Comparison of ENCODE assay signal across 22 cellular contexts in the genomic region with DNA sequence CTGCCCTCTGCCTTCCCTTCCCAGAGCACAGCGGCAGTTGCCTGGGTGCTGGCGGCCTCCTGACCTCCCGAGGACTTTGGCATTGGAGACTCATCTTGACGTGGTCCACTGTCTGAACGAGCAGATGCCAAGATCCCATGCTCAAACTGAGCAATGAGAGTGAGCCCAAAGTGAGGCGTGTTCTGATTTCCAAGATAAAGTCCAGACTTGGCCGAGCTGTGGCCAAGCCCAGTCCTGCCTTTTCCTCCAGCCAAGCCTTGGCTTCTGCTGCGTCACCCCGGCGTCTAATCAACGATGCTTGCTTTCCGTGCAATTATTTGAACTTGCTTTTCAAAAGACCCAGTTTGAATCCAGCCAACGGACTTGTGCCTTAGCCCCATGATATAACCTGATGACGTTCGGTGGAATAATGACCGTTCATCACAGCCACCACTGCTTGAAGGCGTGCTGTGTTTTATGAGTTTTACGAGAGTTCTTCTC.
DNase-seq lines count a peak whose midpoint lies in the region; ATAC-seq and TF ChIP-seq lines count a peak whose summit lies in the region.
"Had no signal": no experiment of that assay in that cellular context is flagged by ENCODE, and none has a peak within 500 bp of the region (broad histone marks: within the 10 kb centered on the region; RNA-seq: fewer than 3 reads in every experiment).

No MANE protein-coding gene starts in this region.

- H3K14ac ChIP-seq in mesenchymal stem cell (ENCODE audit: low read length in 2 of 2), result peak overlapping the region in 1 of 2 experiments; percentile 74

- no peak overlapping the region for H3K23ac ChIP-seq in mesenchymal stem cell (ENCODE audit: low read length in 2 of 2)

- H3K27me3 ChIP-seq in mesenchymal stem cell (ENCODE audit: control insufficient read depth in 1 of 2, insufficient read depth in 1 of 2, low read length in 2 of 2) (peaks cover 24 to 68% of the 10 kb centered on the region in 2 experiments), stomach (peaks cover 0 to 11% (median 2%) of the 10 kb centered on the region in 3 donors)

- no peaks in the 10 kb centered on the region for H3K4me1 Mint-ChIP-seq in chondrocyte (ENCODE audit: low read depth)
- H3K4me1 Mint-ChIP-seq: activated CD4-positive, alpha-beta T cell treated with anti-CD3 and anti-CD28 coated beads, Interleukin-2, amount 10 ng/mL, durations not matched to agents 7 days and 5 days had no signal

- H4K91ac ChIP-seq in mesenchymal stem cell (ENCODE audit: low read length), result peak overlapping the region; percentile 74

- H3K27ac ChIP-seq in mesenchymal stem cell (ENCODE audit: low read length, poor library complexity, severe bottlenecking) (no peak overlapping the region), stomach (peak overlapping the region in 4 of 5 donors; percentile 40 to 81 (median 56))
- H3K27ac ChIP-seq: tibial artery had no signal

- no peak overlapping the region for H3K9ac ChIP-seq in mesenchymal stem cell (ENCODE audit: low read length)
- H3K9ac ChIP-seq: SK-N-SH had no signal

- no peak for TF ChIP-seq CTCF in chondrocyte (IDR thresholded peaks at IDR 0.05)
- no peak for TF ChIP-seq CTCF in stomach (IDR thresholded peaks at IDR 0.05)

- no peak overlapping the region for H3K4me2 ChIP-seq in mesenchymal stem cell (ENCODE audit: low read length, poor library complexity, severe bottlenecking)
- H3K4me2 ChIP-seq: SK-N-SH had no signal

- H3K4ac ChIP-seq in mesenchymal stem cell (ENCODE audit: low read depth in 1 of 2, low read length in 2 of 2), result peak overlapping the region; percentile 52 to 63

- TF ChIP-seq EP300 in stomach (IDR thresholded peaks at IDR 0.05), result peak; percentile 1

- H2BK12ac ChIP-seq in mesenchymal stem cell (ENCODE audit: low read length in 2 of 2), result peak overlapping the region; percentile 31 to 96

- no peak overlapping the region for H2BK15ac ChIP-seq in mesenchymal stem cell (ENCODE audit: low read depth, poor library complexity, severe bottlenecking)

- no peak for TF ChIP-seq POLR2A in stomach (IDR thresholded peaks at IDR 0.05)

- H2BK120ac ChIP-seq in mesenchymal stem cell (ENCODE audit: low read depth, low read length), result no peak overlapping the region

- H3K27ac Mint-ChIP-seq in chondrocyte (ENCODE audit: unreplicated experiment), result no peak overlapping the region
- H3K27ac Mint-ChIP-seq: activated CD4-positive, alpha-beta T cell treated with anti-CD3 and anti-CD28 coated beads, Interleukin-2, amount 10 ng/mL, durations not matched to agents 7 days and 5 days; activated naive CD4-positive, alpha-beta T cell treated with anti-CD3 and anti-CD28 coated beads, Interleukin-2, amount 50 U/mL, for 72 hours; CD4-positive, alpha-beta T cell; dendritic cell treated with granulocyte-macrophage colony-stimulating factor and Interleukin-4, amounts not matched to agents 40 ng/mL and 50 ng/mL, for 4 days; stimulated activated naive CD8-positive, alpha-beta T cell treated with anti-CD3 and anti-CD28 coated beads, Interleukin-15, Interleukin-2, amounts not matched to agents 100 ng/mL and 50 ng/mL, for 24 hours had no signal

- H4K8ac ChIP-seq in mesenchymal stem cell (ENCODE audit: low read length), result no peak overlapping the region

- intact Hi-C loops in stomach (cut with DNase I; ENCODE audit: low total_unique reads), result no loop called here

- H3K27me3 Mint-ChIP-seq in chondrocyte (ENCODE audit: low read depth), result peaks cover 61% of the 10 kb centered on the region

- H3K4me3 ChIP-seq in mesenchymal stem cell (ENCODE audit: insufficient read depth in 1 of 2, low read depth in 1 of 2, low read length in 2 of 2) (no peak overlapping the region), stomach (no peak overlapping the region)
- H3K4me3 ChIP-seq: tibial artery had no signal

- H2AK5ac ChIP-seq in mesenchymal stem cell (ENCODE audit: low read length, severe bottlenecking), result no peak overlapping the region

- 85% methylated on average over 18 of the region's 18 CpGs for WGBS in mesenchymal stem cell
- 47 to 74% (median 66%) methylated on average over 18 of the region's 18 CpGs for WGBS in stomach, 5 donors

- peak overlapping the region in 1 of 2 experiments; percentile 69 for H3K18ac ChIP-seq in mesenchymal stem cell (ENCODE audit: low read depth in 1 of 2, low read length in 2 of 2)

- no peak overlapping the region for H2AFZ ChIP-seq in mesenchymal stem cell (ENCODE audit: low read depth, low read length)

- H3K36me3 ChIP-seq in mesenchymal stem cell (ENCODE audit: control insufficient read depth in 1 of 2, insufficient read depth in 2 of 2, low read depth in 1 of 2, low read length in 2 of 2) (no peaks in the 10 kb centered on the region), stomach (no peaks in the 10 kb centered on the region)
- H3K36me3 ChIP-seq: tibial artery had no signal

- DNase-seq in HCEC 1CT (peak; percentile 20), chondrocyte (ENCODE audit: low spot score) (peak; percentile 64), mesenchymal stem cell (no peak), stomach (no peak)
- no peak for DNase-seq in activated CD4-positive, alpha-beta T cell treated with anti-CD3 and anti-CD28 coated beads, Interleukin-2, amount 50 U/mL, for 1 hour
- DNase-seq in stimulated activated CD8-positive, alpha-beta memory T cell treated with anti-CD3 and anti-CD28 coated beads, Interleukin-4, amount 100 ng/mL, for 48 hours, result no peak
- DNase-seq: activated CD4-positive, alpha-beta T cell treated with anti-CD3 and anti-CD28 coated beads, Interleukin-2, amount 10 ng/mL, durations not matched to agents 7 days and 5 days; glutamatergic neuron; NCI-H1048; NCI-H187 treated with DMSO at 0.1 percent for 48 hours; NCI-H69; RPMI8226; SK-N-SH; stimulated activated CD4-positive, alpha-beta T cell treated with anti-CD3 and anti-CD28 coated beads, Interleukin-12 subunit alpha, Interleukin-12 subunit beta, amount 100 ng/mL, for 4 hours had no signal

- no peaks in the 10 kb centered on the region for H3K9me3 ChIP-seq in mesenchymal stem cell (ENCODE audit: control insufficient read depth, low read length)
- no peaks in the 10 kb centered on the region for H3K9me3 ChIP-seq in stomach
- H3K9me3 ChIP-seq: SK-N-SH, tibial artery had no signal

- no peak overlapping the region for H3K4me3 Mint-ChIP-seq in chondrocyte (ENCODE audit: unreplicated experiment)
- H3K4me3 Mint-ChIP-seq: activated CD4-positive, alpha-beta T cell treated with anti-CD3 and anti-CD28 coated beads, Interleukin-2, amount 10 ng/mL, durations not matched to agents 7 days and 5 days; CD4-positive, alpha-beta T cell; dendritic cell treated with granulocyte-macrophage colony-stimulating factor and Interleukin-4, amounts not matched to agents 40 ng/mL and 50 ng/mL, for 4 days; stimulated activated naive CD8-positive, alpha-beta T cell treated with anti-CD3 and anti-CD28 coated beads, Interleukin-15, Interleukin-2, amounts not matched to agents 100 ng/mL and 50 ng/mL, for 24 hours had no signal

- H3K36me3 Mint-ChIP-seq in chondrocyte (ENCODE audit: low read depth), result no peaks in the 10 kb centered on the region
- H3K36me3 Mint-ChIP-seq: activated naive CD4-positive, alpha-beta T cell treated with anti-CD3 and anti-CD28 coated beads, Interleukin-2, amount 50 U/mL, for 72 hours had no signal

- no peak for ATAC-seq in HG03175 (IDR thresholded peaks at IDR 0.05; ENCODE audit: unreplicated experiment)
- ATAC-seq in SK-N-SH treated with all-trans-retinoic acid at 6 μM for 48 hours, result no peak
- ATAC-seq: activated naive CD4-positive, alpha-beta T cell treated with anti-CD3 and anti-CD28 coated beads, Interleukin-2, amount 50 U/mL, for 72 hours; right cardiac atrium had no signal

- H3K9me3 Mint-ChIP-seq in chondrocyte (ENCODE audit: low read depth), result no peaks in the 10 kb centered on the region
- H3K9me3 Mint-ChIP-seq: activated CD4-positive, alpha-beta T cell treated with anti-CD3 and anti-CD28 coated beads, Interleukin-2, amount 10 ng/mL, durations not matched to agents 7 days and 5 days; activated naive CD4-positive, alpha-beta T cell treated with anti-CD3 and anti-CD28 coated beads, Interleukin-2, amount 50 U/mL, for 72 hours; CD4-positive, alpha-beta T cell; dendritic cell treated with granulocyte-macrophage colony-stimulating factor and Interleukin-4, amounts not matched to agents 40 ng/mL and 50 ng/mL, for 4 days; stimulated activated naive CD8-positive, alpha-beta T cell treated with anti-CD3 and anti-CD28 coated beads, Interleukin-15, Interleukin-2, amounts not matched to agents 100 ng/mL and 50 ng/mL, for 24 hours had no signal

- no peaks in the 10 kb centered on the region for H3K4me1 ChIP-seq in mesenchymal stem cell (ENCODE audit: control insufficient read depth, insufficient read depth, low read depth, low read length)
- H3K4me1 ChIP-seq in stomach, result peaks cover 0 to 5% (median 2%) of the 10 kb centered on the region in 4 donors
- H3K4me1 ChIP-seq: tibial artery had no signal

- H3K79me1 ChIP-seq in mesenchymal stem cell (replicated peaks; ENCODE audit: low read length, poor library complexity, severe bottlenecking), result no peaks in the 10 kb centered on the region

- no peak overlapping the region for H2BK5ac ChIP-seq in mesenchymal stem cell (ENCODE audit: low read depth, low read length, poor library complexity, severe bottlenecking)

TF ChIP-seq in SK-N-SH treated with all-trans-retinoic acid at 6 μM for 48 hours, 23 proteins besides CTCF, POLR2A, EP300 and RAD21:
- no peak for TF ChIP-seq ISL1 (CRISPR knock-in tag; IDR thresholded peaks at IDR 0.05)
- TF ChIP-seq ESRRG (CRISPR knock-in tag; IDR thresholded peaks at IDR 0.05), result no peak
- TF ChIP-seq ZNF8 (CRISPR knock-in tag; IDR thresholded peaks at IDR 0.05), result no peak
- TF ChIP-seq TSHZ2 (CRISPR knock-in tag; IDR thresholded peaks at IDR 0.05), result no peak

Comparison
In these comparisons a context has a peak if more than half of its experiments do, and no peak if none do; other contexts are left out.
1. DNase-seq: peak in HCEC 1CT (single experiment) and chondrocyte (single experiment); none in mesenchymal stem cell (single experiment), stomach (single experiment), activated CD4-positive, alpha-beta T cell treated with anti-CD3 and anti-CD28 coated beads, Interleukin-2, amount 50 U/mL, for 1 hour (single experiment) and stimulated activated CD8-positive, alpha-beta memory T cell treated with anti-CD3 and anti-CD28 coated beads, Interleukin-4, amount 100 ng/mL, for 48 hours (single experiment).